In the genomic region with DNA sequence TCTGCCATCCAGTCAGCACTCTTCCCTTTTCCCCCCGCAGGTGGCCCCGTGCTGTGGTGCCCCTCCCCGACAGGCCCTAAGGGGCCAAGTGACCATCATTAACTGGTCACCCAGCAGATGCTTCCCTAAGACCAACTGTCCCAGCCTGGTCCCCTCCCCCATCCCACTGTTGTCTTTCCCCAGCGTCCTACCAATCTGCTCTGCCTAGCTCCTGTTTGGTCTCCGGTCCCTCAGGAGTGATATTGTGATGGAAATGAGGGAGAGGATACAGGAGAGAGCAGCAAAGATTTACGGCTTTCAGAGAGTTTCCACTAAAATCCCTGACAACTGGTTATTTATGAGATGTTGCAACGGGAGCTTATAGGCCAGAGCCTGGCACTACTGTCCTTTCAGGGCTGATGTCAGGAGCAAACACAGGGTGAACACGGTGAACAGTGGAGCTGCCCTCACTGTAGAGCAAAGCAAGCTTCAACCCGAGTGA, we compare ENCODE assay signal across 14 cellular contexts. TPM values are rescaled to one million over a fixed set of nuclear protein-coding genes. Genes with fewer than 3 reads are reported as not detected.
A peak's percentile ranks its signal among the peaks of the same experiment; 100 is the strongest.
DNase-seq lines count a peak whose midpoint lies in the region; ATAC-seq and TF ChIP-seq lines count a peak whose summit lies in the region.
"Had no signal": no experiment of that assay in that cellular context is flagged by ENCODE, and none has a peak within 500 bp of the region (broad histone marks: within the 10 kb centered on the region; RNA-seq: fewer than 3 reads in every experiment).

No MANE protein-coding gene starts in this region.

- H3K27me3 ChIP-seq in BLaER1 treated with 17β-estradiol and CSF1 and Interleukin-3, amounts not matched to agents 10 nM and 100 nM = peaks cover 0 to 52% (median 12%) of the 10 kb centered on the region in 11 experiments; a peak in 12 of 22 replicates
- peaks cover 5% of the 10 kb centered on the region for H3K27me3 ChIP-seq in HAP-1 (ENCODE audit: low read depth)
- peaks cover 19% of the 10 kb centered on the region for H3K27me3 ChIP-seq in WERI-Rb-1 (ENCODE audit: insufficient read depth, low read depth, severe bottlenecking)
- peaks cover 0 to 20% of the 10 kb centered on the region in 2 donors for H3K27me3 ChIP-seq in tibial nerve
- peaks cover 13% of the 10 kb centered on the region for H3K27me3 ChIP-seq in lower lobe of right lung (ENCODE audit: low read depth)

- H3K9me3 ChIP-seq in BLaER1 treated with 17β-estradiol and CSF1 and Interleukin-3, amounts not matched to agents 10 nM and 100 nM (replicated peaks in 1 of 11) = no peaks in the 10 kb centered on the region
- no peaks in the 10 kb centered on the region for H3K9me3 ChIP-seq in HAP-1
- H3K9me3 ChIP-seq in WERI-Rb-1 (ENCODE audit: severe bottlenecking) = no peaks in the 10 kb centered on the region
- no peaks in the 10 kb centered on the region for H3K9me3 ChIP-seq in tibial nerve
- H3K9me3 ChIP-seq in lower lobe of right lung = no peaks in the 10 kb centered on the region
- H3K9me3 ChIP-seq: SJCRH30 had no signal

- peak overlapping the region in 9 of 11 experiments; percentile 83 to 99 (median 96); a peak in 12 of 22 replicates for H3K4me2 ChIP-seq in BLaER1 treated with 17β-estradiol and CSF1 and Interleukin-3, amounts not matched to agents 10 nM and 100 nM

- H3K9ac ChIP-seq in BLaER1 treated with 17β-estradiol and CSF1 and Interleukin-3, amounts not matched to agents 10 nM and 100 nM = no peak overlapping the region

- peaks cover 16 to 33% (median 22%) of the 10 kb centered on the region in 10 experiments; a peak in 19 of 20 replicates for H3K4me1 ChIP-seq in BLaER1 treated with 17β-estradiol and CSF1 and Interleukin-3, amounts not matched to agents 10 nM and 100 nM
- H3K4me1 ChIP-seq in HAP-1 (peaks cover 19% of the 10 kb centered on the region), tibial nerve (peaks cover 0 to 20% (median 5%) of the 10 kb centered on the region in 4 donors), lower lobe of right lung (peaks cover 14% of the 10 kb centered on the region)

- intact Hi-C loops in lower lobe of right lung (cut with DNase I) = loop anchor here (5.0 kb wide), 1 partner anchor 59 kb away; no protein-coding TSS in a partner anchor

- peaks cover 0 to 6% (median 0%) of the 10 kb centered on the region in 11 experiments; a peak in 1 of 22 replicates for H4K20me1 ChIP-seq in BLaER1 treated with 17β-estradiol and CSF1 and Interleukin-3, amounts not matched to agents 10 nM and 100 nM

- 52 to 58% methylated on average over 9 of the region's 9 CpGs for WGBS in tibial nerve, 2 donors

- no peaks in the 10 kb centered on the region for H3K36me3 ChIP-seq in BLaER1 treated with 17β-estradiol and CSF1 and Interleukin-3, amounts not matched to agents 10 nM and 100 nM
- no peaks in the 10 kb centered on the region for H3K36me3 ChIP-seq in HAP-1 (replicated peaks)
- H3K36me3 ChIP-seq in WERI-Rb-1 = no peaks in the 10 kb centered on the region
- no peaks in the 10 kb centered on the region for H3K36me3 ChIP-seq in tibial nerve
- no peaks in the 10 kb centered on the region for H3K36me3 ChIP-seq in lower lobe of right lung
- H3K36me3 ChIP-seq: SJCRH30 had no signal

- H3K4me3 ChIP-seq in BLaER1 treated with 17β-estradiol and CSF1 and Interleukin-3, amounts not matched to agents 10 nM and 100 nM = no peak overlapping the region
- no peak overlapping the region for H3K4me3 ChIP-seq in HAP-1
- H3K4me3 ChIP-seq in WERI-Rb-1 (ENCODE audit: low read depth, low read length) = no peak overlapping the region
- H3K4me3 ChIP-seq in tibial nerve = no peak overlapping the region
- no peak overlapping the region for H3K4me3 ChIP-seq in lower lobe of right lung
- H3K4me3 ChIP-seq: SJCRH30 had no signal

- DNase-seq in HAP-1 (ENCODE audit: low spot score in 2 of 2) (peak; percentile 76 to 87), WERI-Rb-1 (peak; percentile 86), left lobe of liver (ENCODE audit: low spot score) (no peak), tibial nerve (ENCODE audit: low spot score in 2 of 2) (no peak), lower lobe of right lung (no peak), NCI-H2171 treated with DMSO at 0.1 percent for 48 hours (lab: John Stamatoyannopoulos, UW) (no peak)
- DNase-seq: activated naive CD4-positive, alpha-beta T cell treated with anti-CD3 and anti-CD28 coated beads, Interleukin-2, amount 50 U/mL, for 16 hours; NCI-H2029; SJCRH30 had no signal

- in situ Hi-C loops in HAP-1 (cut with MboI; ENCODE audit: low sequenced_read_pairs) = no loop called here

- TF ChIP-seq POLR2A in tibial nerve (IDR thresholded peaks at IDR 0.05) = no peak

- TF ChIP-seq CTCF in WERI-Rb-1 (IDR thresholded peaks at IDR 0.05; ENCODE audit: low read depth, low read length) (0 out of 2 replicates have a peak, but pooled peaks have one; percentile 6), tibial nerve (IDR thresholded peaks at IDR 0.05) (no peak), lower lobe of right lung (IDR thresholded peaks at IDR 0.05) (no peak)

- TF ChIP-seq EP300 in tibial nerve (IDR thresholded peaks at IDR 0.05) = no peak

- ATAC-seq in left lobe of liver (peak; percentile 51), lower lobe of right lung (no peak), GM21576 (IDR thresholded peaks at IDR 0.05; ENCODE audit: unreplicated experiment) (no peak)
- ATAC-seq: stimulated activated memory B cell treated with anti-CD40 and anti-IgM and Interleukin-4, amounts not matched to agents 10 μg/mL and 1 μg/mL and 100 μg/mL, for 72 hours had no signal

- H3K27ac ChIP-seq in BLaER1 treated with 17β-estradiol and CSF1 and Interleukin-3, amounts not matched to agents 10 nM and 100 nM = no peak overlapping the region
- peak overlapping the region; percentile 51 for H3K27ac ChIP-seq in WERI-Rb-1
- H3K27ac ChIP-seq in tibial nerve = no peak overlapping the region
- H3K27ac ChIP-seq in lower lobe of right lung = no peak overlapping the region
- H3K27ac ChIP-seq: SJCRH30 had no signal

RNA-seq across cellular contexts. Expression of gene TTLL6, which starts 1.4 kb away (rescaled TPM):
- total RNA-seq in left lobe of liver (not detected), tibial nerve (1 to 10 TPM in 2 of 4 donors, under 1 TPM in 2; 0.21 to 4.8 (median 0.99) TPM), lower lobe of right lung (2.7 TPM)
- total RNA-seq: cardiac septum, myocyte had no signal

RNA-seq across cellular contexts. Expression of gene CALCOCO2, which starts 12.4 kb away (rescaled TPM):
- total RNA-seq in left lobe of liver (66.8 TPM), tibial nerve (100 to 1,000 TPM; 167 to 302 (median 232) TPM), lower lobe of right lung (174 TPM)

Comparison
In these comparisons a context has a peak if more than half of its experiments do, and no peak if none do; other contexts are left out.
1. DNase-seq: peak in HAP-1 (2 of 2) and WERI-Rb-1 (single experiment); none in left lobe of liver (single experiment), tibial nerve (0 of 2), lower lobe of right lung (single experiment) and NCI-H2171 treated with DMSO at 0.1 percent for 48 hours (single experiment).